Comparison of ENCODE assay signal across 11 cellular contexts in the genomic region with DNA sequence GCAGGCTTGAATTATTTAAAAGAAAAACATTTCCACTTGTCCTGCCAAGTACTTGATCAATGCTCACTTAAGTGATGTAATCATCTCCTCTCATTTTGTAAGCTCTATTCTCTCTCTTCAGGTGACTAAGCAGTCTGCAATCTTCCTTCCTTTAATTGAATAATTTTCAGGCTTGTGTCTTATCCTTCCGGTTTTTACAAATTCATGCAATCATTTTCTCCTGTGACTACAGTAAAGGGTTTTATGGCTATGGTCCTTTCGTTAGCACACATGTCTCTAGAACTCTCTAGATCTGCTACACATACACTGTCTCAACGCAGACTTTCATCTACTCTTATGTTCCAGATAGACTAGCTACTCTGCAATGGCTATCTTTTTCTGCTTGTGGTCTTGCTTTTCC. TPM values are rescaled to one million over a fixed set of nuclear protein-coding genes. Genes with fewer than 3 reads are reported as not detected.
DNase-seq lines count a peak whose midpoint lies in the region; ATAC-seq and TF ChIP-seq lines count a peak whose summit lies in the region.
"Had no signal": no experiment of that assay in that cellular context is flagged by ENCODE, and none has a peak within 500 bp of the region (broad histone marks: within the 10 kb centered on the region; RNA-seq: fewer than 3 reads in every experiment).

No MANE protein-coding gene starts in this region.

- 77 to 79% methylated on average over 3 of the region's 3 CpGs for WGBS in testis, 2 donors

- POLR2A ChIA-PET in PC-9 (lab: Charles Lee; ENCODE audit: unreplicated experiment): interaction anchor here (0.6 kb wide), 1 partner anchor 8 kb away, joined by 4 read pairs; no protein-coding TSS in a partner anchor

- CTCF ChIA-PET in PC-9 (lab: Charles Lee): no interaction called here

- DNase-seq in Right ventricle myocardium superior: no peak
- no peak for DNase-seq in left ventricle myocardium superior
- DNase-seq in PC-9: peak in 1 of 2 experiments; percentile 92
- peak; percentile 86 for DNase-seq in fibroblast of peridontal ligament (ENCODE audit: extremely low read depth)
- DNase-seq in GM10266 (ENCODE audit: extremely low spot score): no peak
- DNase-seq in activated CD4-positive, alpha-beta T cell treated with anti-CD3 and anti-CD28 coated beads, Interleukin-2, amount 50 U/mL, for 1 hour: no peak
- no peak for DNase-seq in cerebellar nuclear complex (lab: John Stamatoyannopoulos, UW)
- no peak for DNase-seq in testis
- DNase-seq: cortex of kidney; stimulated activated naive CD8-positive, alpha-beta T cell treated with anti-CD3 and anti-CD28 coated beads, Interleukin-15, Interleukin-2, amounts not matched to agents 100 U/mL and 50 U/mL, for 24 hours had no signal

- H3K27me3 ChIP-seq in PC-9 (ENCODE audit: insufficient read depth, low read depth): no peaks in the 10 kb centered on the region
- H3K27me3 ChIP-seq in testis: no peaks in the 10 kb centered on the region

- H4K20me1 ChIP-seq in PC-9 (ENCODE audit: insufficient read depth): no peaks in the 10 kb centered on the region

- peak overlapping the region; percentile 65 for H2AFZ ChIP-seq in PC-9

- peak overlapping the region; percentile 76 for H3K4me2 ChIP-seq in PC-9
- H3K4me2 ChIP-seq: KMS-11 had no signal

- peak; percentile 45 for ATAC-seq in Right ventricle myocardium superior (ENCODE audit: poor library complexity)
- no peak for ATAC-seq in left ventricle myocardium superior
- ATAC-seq: stimulated activated naive CD8-positive, alpha-beta T cell treated with anti-CD3 and anti-CD28 coated beads, Interleukin-15, Interleukin-2, amounts not matched to agents 100 U/mL and 50 U/mL, for 24 hours had no signal

- no TSS peak for BruUV-seq in PC-9 (replicated peaks; lab: Mats Ljungman, UMichigan)

- H3K4me1 ChIP-seq in PC-9 (replicated peaks; ENCODE audit: insufficient read depth): peaks cover 68% of the 10 kb centered on the region
- H3K4me1 ChIP-seq in testis: no peaks in the 10 kb centered on the region

- H3K27ac ChIP-seq in PC-9 (peak overlapping the region; percentile 97), testis (no peak overlapping the region)
- H3K27ac ChIP-seq: KMS-11 had no signal

- no peaks in the 10 kb centered on the region for H3K79me2 ChIP-seq in PC-9 (ENCODE audit: low read depth)

- H3K9me3 ChIP-seq in PC-9 (ENCODE audit: insufficient read depth, low read depth) (no peaks in the 10 kb centered on the region), testis (no peaks in the 10 kb centered on the region)

- no peak for TF ChIP-seq POLR2A in testis (IDR thresholded peaks at IDR 0.05)

- H3K9me2 ChIP-seq in PC-9 (ENCODE audit: insufficient read depth): no peaks in the 10 kb centered on the region

- H3F3A ChIP-seq in PC-9 (ENCODE audit: insufficient read depth, low read depth): peaks cover 47% of the 10 kb centered on the region

- peak overlapping the region; percentile 9; the same call in 1 of the 2 replicates for H3K4me3 ChIP-seq in PC-9
- H3K4me3 ChIP-seq in testis: no peak overlapping the region

- intact Hi-C loops in Right ventricle myocardium superior (cut with DNase I): no loop called here
- intact Hi-C loops in left ventricle myocardium superior (cut with micrococcal nuclease): no loop called here
- intact Hi-C loops in PC-9 (cut with micrococcal nuclease; ENCODE audit: unreplicated experiment): no loop called here
- intact Hi-C loops in testis (cut with DNase I; ENCODE audit: low total_unique reads): no loop called here

- H3K36me3 ChIP-seq in PC-9 (ENCODE audit: low read depth) (no peaks in the 10 kb centered on the region), testis (ENCODE audit: low read depth, missing control alignments) (no peaks in the 10 kb centered on the region)

- TF ChIP-seq CTCF in PC-9 (conservative IDR thresholded peaks at IDR 0.05): no peak
- no peak for TF ChIP-seq CTCF in GM10266 (IDR thresholded peaks at IDR 0.05; ENCODE audit: control insufficient read depth, insufficient read depth, low read depth, missing control alignments)
- TF ChIP-seq CTCF in testis (IDR thresholded peaks at IDR 0.05): no peak

RNA-seq across cellular contexts. Expression of a gene that starts 12.5 kb away (rescaled TPM):
- total RNA-seq in Right ventricle myocardium superior (1.7 TPM), left ventricle myocardium superior (0.97 TPM), PC-9 (2021) (0.17 and 0.80 TPM in 2 replicates), testis (10 to 100 TPM; 11.5 to 12.1 TPM)
- 6.7 TPM for polyA plus RNA-seq in testis (ENCODE audit: insufficient read depth, low read depth, low replicate concordance)

RNA-seq across cellular contexts. Expression of a gene that starts 55.2 kb away (rescaled TPM):
- 4.1 TPM for total RNA-seq in Right ventricle myocardium superior
- total RNA-seq in left ventricle myocardium superior: 4.1 TPM
- total RNA-seq in PC-9 (2021): 1.8 and 2.6 TPM in 2 replicates
- total RNA-seq in testis: 1 to 10 TPM; 2.2 to 5.1 TPM
- polyA plus RNA-seq in testis (ENCODE audit: insufficient read depth, low read depth, low replicate concordance): 2.5 TPM
